27 cellular contexts compared by ENCODE assay signal in the genomic region with DNA sequence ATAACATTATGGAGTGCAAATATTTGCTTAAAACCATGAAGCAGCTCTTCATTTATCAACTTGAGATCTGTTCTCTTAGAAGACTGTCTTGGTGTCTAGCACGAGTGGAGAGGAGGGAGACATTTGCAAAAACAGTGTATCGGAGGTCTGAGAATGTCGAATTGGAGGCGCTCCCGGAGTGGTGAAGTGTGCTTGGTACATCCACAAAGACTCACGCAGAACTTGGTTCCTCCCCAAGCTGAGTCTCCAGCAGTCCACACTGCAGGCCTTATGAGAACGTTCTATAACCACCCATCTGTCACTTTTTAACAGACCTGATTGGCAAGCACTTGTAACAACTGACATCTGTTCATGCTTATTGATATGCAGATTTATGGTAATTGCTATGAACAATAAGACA.
A peak's percentile ranks its signal among the peaks of the same experiment; 100 is the strongest.
DNase-seq lines count a peak whose midpoint lies in the region; ATAC-seq, FAIRE-seq and TF ChIP-seq lines count a peak whose summit lies in the region.
"Had no signal": no experiment of that assay in that cellular context is flagged by ENCODE, and none has a peak within 500 bp of the region (broad histone marks: within the 10 kb centered on the region; RNA-seq: fewer than 3 reads in every experiment).

No MANE protein-coding gene starts in this region.

- no peak overlapping the region for H4K5ac ChIP-seq in H1 (ENCODE audit: insufficient read length, low read depth, low read length)

- no peaks in the 10 kb centered on the region for H3K36me3 ChIP-seq in H1 (ENCODE audit: control insufficient read depth in 2 of 4, insufficient read depth in 4 of 4, low read length in 3 of 4)

- H2AK5ac ChIP-seq in H1 (ENCODE audit: low read depth, low read length), result no peak overlapping the region

- TF ChIP-seq CTCF in H1 (IDR thresholded peaks at IDR 0.05; ENCODE audit: control extremely low read depth in 1 of 3, insufficient read depth in 1 of 3, low read depth in 1 of 3, low read length in 3 of 3), result no peak

- TF ChIP-seq POLR2A in H1 (IDR thresholded peaks at IDR 0.05; ENCODE audit: control extremely low read depth in 1 of 2, low read depth in 2 of 2, low read length in 2 of 2), result no peak

- POLR2A ChIA-PET in H1 (lab: Charles Lee; ENCODE audit: partially characterized antibody), result no interaction called here

- 87% methylated on average over 7 of the region's 7 CpGs; no CpG with 5 or more reads in 1 of the 2 experiments for WGBS in H1 (ENCODE audit: extremely low coverage in 1 of 2, insufficient coverage in 1 of 2, insufficient read length in 1 of 2, insufficient replicate concordance in 2 of 2, low coverage in 1 of 2, low lambda C conversion rate in 2 of 2, missing lambda C conversion rate in 1 of 2), 2 experiments

- no peak overlapping the region for H3K23ac ChIP-seq in H1 (ENCODE audit: insufficient read length)

- H3K36me3 Mint-ChIP-seq in activated naive CD8-positive, alpha-beta T cell, result peaks cover 9% of the 10 kb centered on the region
- peaks cover 45% of the 10 kb centered on the region for H3K36me3 Mint-ChIP-seq in activated naive CD8-positive, alpha-beta T cell treated with anti-CD3 and anti-CD28 coated beads for 36 hours
- peaks cover 7% of the 10 kb centered on the region for H3K36me3 Mint-ChIP-seq in T-helper 17 cell (ENCODE audit: low read depth)
- H3K36me3 Mint-ChIP-seq in stimulated activated naive B cell treated with anti-CD40 and anti-IgM and Interleukin-4, amounts not matched to agents 10 μg/mL and 1 μg/mL and 100 μg/mL, for 72 hours, result peaks cover 43 to 47% of the 10 kb centered on the region in 2 donors

- H3K4me1 Mint-ChIP-seq in activated naive CD8-positive, alpha-beta T cell (ENCODE audit: low read depth), result peaks cover 15% of the 10 kb centered on the region
- H3K4me1 Mint-ChIP-seq in activated naive CD8-positive, alpha-beta T cell treated with anti-CD3 and anti-CD28 coated beads for 36 hours, result peaks cover 25% of the 10 kb centered on the region
- H3K4me1 Mint-ChIP-seq in T-helper 17 cell, result peaks cover 19% of the 10 kb centered on the region
- H3K4me1 Mint-ChIP-seq in stimulated activated naive B cell treated with anti-CD40 and anti-IgM and Interleukin-4, amounts not matched to agents 10 μg/mL and 1 μg/mL and 100 μg/mL, for 72 hours, result peaks cover 43 to 52% of the 10 kb centered on the region in 2 donors

- H3K4me3 ChIP-seq in H1 (ENCODE audit: extremely low read depth in 1 of 4, insufficient read depth in 2 of 4, low read depth in 3 of 4, low read length in 4 of 4), result no peak overlapping the region
- H3K4me3 ChIP-seq: BLaER1, left ventricle myocardium inferior, PC-9, SK-N-MC had no signal

- peaks cover 11% of the 10 kb centered on the region; the same call in 1 of the 2 replicates for H3K23me2 ChIP-seq in H1 (ENCODE audit: low read depth, low read length)

- no peaks in the 10 kb centered on the region for H3K79me1 ChIP-seq in H1 (ENCODE audit: low read depth, low read length)

- DNase-seq in activated naive CD8-positive, alpha-beta T cell treated with anti-CD3 and anti-CD28 coated beads for 36 hours, result no peak
- DNase-seq in T-helper 17 cell (no peak), H1 (ENCODE audit: low read depth in 1 of 2, low spot score in 2 of 2) (no peak)
- DNase-seq in stimulated activated naive B cell treated with anti-CD40 and anti-IgM and Interleukin-4, amounts not matched to agents 10 μg/mL and 1 μg/mL and 100 μg/mL, for 72 hours, result no peak
- DNase-seq: activated CD4-positive, CD25-positive, alpha-beta regulatory T cell; activated naive CD8-positive, alpha-beta T cell treated with anti-CD3 and anti-CD28 coated beads, Interleukin-2, amount 10 ng/mL, durations not matched to agents 7 days and 5 days; aorta; Caco-2; dermis blood vessel endothelial cell; DMS79; GDM1; islet precursor cell; left ventricle myocardium inferior; naive thymus-derived CD4-positive, alpha-beta T cell; NCI-H2029 treated with DMSO at 0.1 percent for 48 hours; NCI-H2227 treated with DMSO at 0.1 percent for 48 hours; PC-9; stimulated activated CD4-positive, alpha-beta T cell treated with anti-CD3 and anti-CD28 coated beads, Interleukin-4, amount 100 ng/mL, for 1 hour; T-helper 1 cell; trophoblast cell had no signal

- H3K56ac ChIP-seq in H1 (replicated peaks; ENCODE audit: insufficient read length, low read depth, low read length), result no peak overlapping the region

- H3K4me3 Mint-ChIP-seq in activated naive CD8-positive, alpha-beta T cell, result no peak overlapping the region
- H3K4me3 Mint-ChIP-seq in activated naive CD8-positive, alpha-beta T cell treated with anti-CD3 and anti-CD28 coated beads for 36 hours, result no peak overlapping the region
- no peak overlapping the region for H3K4me3 Mint-ChIP-seq in T-helper 17 cell
- H3K4me3 Mint-ChIP-seq in stimulated activated naive B cell treated with anti-CD40 and anti-IgM and Interleukin-4, amounts not matched to agents 10 μg/mL and 1 μg/mL and 100 μg/mL, for 72 hours, result no peak overlapping the region
- H3K4me3 Mint-ChIP-seq: activated naive CD8-positive, alpha-beta T cell treated with anti-CD3 and anti-CD28 coated beads, Interleukin-2, amount 10 ng/mL, durations not matched to agents 7 days and 5 days; mesothelial cell of epicardium had no signal

- no peak overlapping the region for H2BK120ac ChIP-seq in H1 (replicated peaks; ENCODE audit: low read depth, low read length)

- TF ChIP-seq RAD21 in H1 (IDR thresholded peaks at IDR 0.05 in 1 of 2, conservative IDR thresholded peaks at IDR 0.05 in 1 of 2; ENCODE audit: low read depth in 2 of 2, low read length in 2 of 2), result no peak

- H4K91ac ChIP-seq in H1 (replicated peaks; ENCODE audit: insufficient read length, low read length), result no peak overlapping the region

- H3K4me2 ChIP-seq in H1 (ENCODE audit: insufficient read depth in 1 of 2, low read depth in 2 of 2, low read length in 2 of 2), result no peak overlapping the region
- H3K4me2 ChIP-seq: BLaER1, PC-9 had no signal

- H3K27ac ChIP-seq in H1 (ENCODE audit: low read depth, low read length), result no peak overlapping the region
- H3K27ac ChIP-seq: BLaER1, left ventricle myocardium inferior, PC-9, SK-N-MC had no signal

- no peak overlapping the region for H2BK15ac ChIP-seq in H1 (ENCODE audit: low read length)

- no peak overlapping the region for H3K4ac ChIP-seq in H1 (replicated peaks; ENCODE audit: insufficient read length, low read depth, low read length)

- H3K9me3 ChIP-seq in T-helper 17 cell (ENCODE audit: control insufficient read depth, low read length, poor library complexity, severe bottlenecking) (no peaks in the 10 kb centered on the region), H1 (ENCODE audit: insufficient read depth in 2 of 2, low read depth in 1 of 2, low read length in 1 of 2) (no peaks in the 10 kb centered on the region)
- H3K9me3 ChIP-seq: Caco-2, left ventricle myocardium inferior had no signal

- no peak overlapping the region for H4K8ac ChIP-seq in H1 (ENCODE audit: extremely low read depth, insufficient read depth, low read length)

- no peaks in the 10 kb centered on the region for H4K20me1 ChIP-seq in H1 (replicated peaks in 1 of 2; ENCODE audit: control insufficient read depth in 1 of 2, insufficient read depth in 2 of 2, low read length in 2 of 2)

- H3K27ac Mint-ChIP-seq in activated naive CD8-positive, alpha-beta T cell, result peak overlapping the region; percentile 64
- no peak overlapping the region for H3K27ac Mint-ChIP-seq in activated naive CD8-positive, alpha-beta T cell treated with anti-CD3 and anti-CD28 coated beads for 36 hours
- peak overlapping the region; percentile 83 for H3K27ac Mint-ChIP-seq in T-helper 17 cell
- H3K27ac Mint-ChIP-seq in stimulated activated naive B cell treated with anti-CD40 and anti-IgM and Interleukin-4, amounts not matched to agents 10 μg/mL and 1 μg/mL and 100 μg/mL, for 72 hours, result peak overlapping the region; percentile 76
- H3K27ac Mint-ChIP-seq: activated naive CD8-positive, alpha-beta T cell treated with anti-CD3 and anti-CD28 coated beads, Interleukin-2, amount 10 ng/mL, durations not matched to agents 7 days and 5 days; mesothelial cell of epicardium had no signal

- no peak overlapping the region for H2BK12ac ChIP-seq in H1 (ENCODE audit: low read depth, low read length)

- H3K14ac ChIP-seq in H1 (ENCODE audit: insufficient read length), result no peak overlapping the region

- no peaks in the 10 kb centered on the region for H3K27me3 ChIP-seq in H1 (replicated peaks in 1 of 4; ENCODE audit: control insufficient read depth in 3 of 4, extremely low read depth in 1 of 4, insufficient read depth in 3 of 4, low read length in 3 of 4)
- H3K27me3 ChIP-seq: BLaER1 had no signal

- CTCF ChIA-PET in H1 (lab: Charles Lee; ENCODE audit: partially characterized antibody), result interaction anchor here (1.3 kb wide), 1 partner anchor 9 kb away, joined by 3 read pairs; no protein-coding TSS in a partner anchor

- FAIRE-seq in H1 (lab: Jason Lieb, UNC), result no peak

- ATAC-seq in T-helper 17 cell (no peak), GM21737 (IDR thresholded peaks at IDR 0.05; ENCODE audit: unreplicated experiment) (no peak), GM19467 (IDR thresholded peaks at IDR 0.05; ENCODE audit: unreplicated experiment) (no peak), HG03439 (IDR thresholded peaks at IDR 0.05; ENCODE audit: unreplicated experiment) (no peak)
- no peak for ATAC-seq in stimulated activated naive B cell treated with anti-CD40 and anti-IgM and Interleukin-4, amounts not matched to agents 10 μg/mL and 1 μg/mL and 100 μg/mL, for 72 hours (replicated peaks)
- ATAC-seq: naive thymus-derived CD4-positive, alpha-beta T cell had no signal

- TF ChIP-seq EP300 in H1 (IDR thresholded peaks at IDR 0.05; ENCODE audit: borderline replicate concordance in 1 of 2, low read depth in 2 of 2, low read length in 2 of 2), result no peak

- H3K4me1 ChIP-seq in H1 (replicated peaks in 1 of 4; ENCODE audit: control insufficient read depth in 3 of 4, insufficient read depth in 4 of 4, low read length in 3 of 4), result peaks cover 0 to 3% (median 1%) of the 10 kb centered on the region in 4 experiments; a peak in 3 of 7 replicates
- H3K4me1 ChIP-seq: BLaER1, Caco-2, left ventricle myocardium inferior had no signal

- no peaks in the 10 kb centered on the region for H3K9me3 Mint-ChIP-seq in activated naive CD8-positive, alpha-beta T cell (ENCODE audit: low read depth)
- no peaks in the 10 kb centered on the region for H3K9me3 Mint-ChIP-seq in activated naive CD8-positive, alpha-beta T cell treated with anti-CD3 and anti-CD28 coated beads for 36 hours
- H3K9me3 Mint-ChIP-seq in stimulated activated naive B cell treated with anti-CD40 and anti-IgM and Interleukin-4, amounts not matched to agents 10 μg/mL and 1 μg/mL and 100 μg/mL, for 72 hours, result no peaks in the 10 kb centered on the region
- H3K9me3 Mint-ChIP-seq: mesothelial cell of epicardium had no signal

- H3K27me3 Mint-ChIP-seq in activated naive CD8-positive, alpha-beta T cell, result no peaks in the 10 kb centered on the region
- no peaks in the 10 kb centered on the region for H3K27me3 Mint-ChIP-seq in activated naive CD8-positive, alpha-beta T cell treated with anti-CD3 and anti-CD28 coated beads for 36 hours
- H3K27me3 Mint-ChIP-seq in T-helper 17 cell, result no peaks in the 10 kb centered on the region
- H3K27me3 Mint-ChIP-seq in stimulated activated naive B cell treated with anti-CD40 and anti-IgM and Interleukin-4, amounts not matched to agents 10 μg/mL and 1 μg/mL and 100 μg/mL, for 72 hours, result no peaks in the 10 kb centered on the region
- H3K27me3 Mint-ChIP-seq: activated naive CD8-positive, alpha-beta T cell treated with anti-CD3 and anti-CD28 coated beads, Interleukin-2, amount 10 ng/mL, durations not matched to agents 7 days and 5 days; naive thymus-derived CD4-positive, alpha-beta T cell had no signal

- no peak overlapping the region for H2BK20ac ChIP-seq in H1 (ENCODE audit: low read length)

- no peak overlapping the region for H2AFZ ChIP-seq in H1 (ENCODE audit: low read length)
- H2AFZ ChIP-seq: PC-9 had no signal

- no peak overlapping the region for H3K9ac ChIP-seq in H1 (replicated peaks in 1 of 4; ENCODE audit: extremely low read depth in 1 of 4, low read depth in 3 of 4, low read length in 3 of 4)
- H3K9ac ChIP-seq: BLaER1 had no signal

- H2BK5ac ChIP-seq in H1 (ENCODE audit: low read depth, low read length), result no peak overlapping the region

- H3K79me2 ChIP-seq in H1 (ENCODE audit: control insufficient read depth in 1 of 2, insufficient read depth in 2 of 2, low read length in 2 of 2), result no peaks in the 10 kb centered on the region

- no peak overlapping the region for H3K18ac ChIP-seq in H1 (ENCODE audit: extremely low read depth, low read length)
